13 cellular contexts compared by ENCODE assay signal in genomic region chr15:72902245-72902928, GRCh38.
DNase-seq lines count a peak whose midpoint lies in the region; ATAC-seq, FAIRE-seq and TF ChIP-seq lines count a peak whose summit lies in the region.
"Had no signal": no experiment of that assay in that cellular context is flagged by ENCODE, and none has a peak within 500 bp of the region (broad histone marks: within the 10 kb centered on the region; RNA-seq: fewer than 3 reads in every experiment).

No MANE protein-coding gene starts in this region.

- no peak overlapping the region for H2BK5ac ChIP-seq in trophoblast cell (ENCODE audit: low read depth, low read length, poor library complexity)

- intact Hi-C loops in HepG2 (cut with micrococcal nuclease; ENCODE audit: unreplicated experiment): no loop called here
- intact Hi-C loops in CD4-positive, alpha-beta T cell (cut with DNase I, micrococcal nuclease): no loop called here

- no peak overlapping the region for H2AFZ ChIP-seq in HepG2 (ENCODE audit: low read length)
- H2AFZ ChIP-seq in trophoblast cell (ENCODE audit: insufficient read depth, low read length, poor library complexity): no peak overlapping the region

- H3K27me3 Mint-ChIP-seq in neural crest cell (ENCODE audit: low read depth): peaks cover 32% of the 10 kb centered on the region
- peaks cover 62% of the 10 kb centered on the region for H3K27me3 Mint-ChIP-seq in CD4-positive, alpha-beta T cell

- no TSS peak for BruUV-seq in HepG2 (replicated peaks; lab: Mats Ljungman, UMichigan)

- H3K9me3 ChIP-seq in liver (ENCODE audit: control insufficient read depth in 4 of 4, low read length in 3 of 4) (no peaks in the 10 kb centered on the region), HepG2 (ENCODE audit: low read length) (no peaks in the 10 kb centered on the region), trophoblast cell (ENCODE audit: insufficient read depth, low read depth, low read length) (no peaks in the 10 kb centered on the region)
- no peaks in the 10 kb centered on the region for H3K9me3 ChIP-seq in CD4-positive, alpha-beta T cell (ENCODE audit: control insufficient read depth, low read length)

- H2BK120ac ChIP-seq in trophoblast cell (ENCODE audit: insufficient read depth, low read length, poor library complexity): no peak overlapping the region

- no peak overlapping the region for H2BK12ac ChIP-seq in trophoblast cell (ENCODE audit: low read length)

- peak; percentile 6 for TF ChIP-seq CTCF in liver (IDR thresholded peaks at IDR 0.05; ENCODE audit: low read depth, low read length, missing input control)
- TF ChIP-seq CTCF in HepG2 (CRISPR knock-in tag; IDR thresholded peaks at IDR 0.05): no peak
- no peak for TF ChIP-seq CTCF in fibroblast of mammary gland (conservative IDR thresholded peaks at IDR 0.05; ENCODE audit: control insufficient read depth, insufficient read depth, low read depth, low read length)
- TF ChIP-seq CTCF in neural crest cell (conservative IDR thresholded peaks at IDR 0.05): no peak
- no peak for TF ChIP-seq CTCF in CD4-positive, alpha-beta T cell (IDR thresholded peaks at IDR 0.05)

- peaks cover 8% of the 10 kb centered on the region for H3K4me1 Mint-ChIP-seq in neural crest cell
- no peaks in the 10 kb centered on the region for H3K4me1 Mint-ChIP-seq in CD4-positive, alpha-beta T cell (ENCODE audit: low read depth)
- H3K4me1 Mint-ChIP-seq: WTC11 had no signal

- peaks cover 0 to 2% (median 0%) of the 10 kb centered on the region in 4 donors for H3K27me3 ChIP-seq in liver (ENCODE audit: control insufficient read depth in 4 of 4, insufficient read depth in 4 of 4, low read length in 3 of 4)
- H3K27me3 ChIP-seq in HepG2 (ENCODE audit: control insufficient read depth in 1 of 2, insufficient read depth in 2 of 2, low read length in 2 of 2): peaks cover 0 to 32% of the 10 kb centered on the region in 2 experiments; a peak in 1 of 5 replicates
- H3K27me3 ChIP-seq in CD4-positive, alpha-beta T cell (ENCODE audit: control insufficient read depth, insufficient read depth, low read length): peaks cover 24% of the 10 kb centered on the region
- H3K27me3 ChIP-seq in trophoblast cell (ENCODE audit: insufficient read depth, low read length): no peaks in the 10 kb centered on the region

- no peak overlapping the region for H2AK5ac ChIP-seq in trophoblast cell (ENCODE audit: low read length)

- H3K18ac ChIP-seq in trophoblast cell (ENCODE audit: low read length): no peak overlapping the region

- H3K14ac ChIP-seq in trophoblast cell (ENCODE audit: low read length): no peak overlapping the region

- no peak for FAIRE-seq in HepG2 (lab: Jason Lieb, UNC)
- FAIRE-seq: GM12891 had no signal

- in situ Hi-C loops in HepG2 (cut with HindIII; ENCODE audit: extremely low pct_ligation_motif_present, low pct_unique_long_range_greater_than_20kb): no loop called here

- H3K79me1 ChIP-seq in trophoblast cell (ENCODE audit: low read length): no peaks in the 10 kb centered on the region

- POLR2A ChIA-PET in HepG2 (lab: Yijun Ruan, JAX): no interaction called here
- POLR2A ChIA-PET in CD4-positive, alpha-beta T cell (lab: Charles Lee): no interaction called here

- no peak for TF ChIP-seq EP300 in HepG2 (IDR thresholded peaks at IDR 0.05; ENCODE audit: low read depth in 2 of 2, low read length in 2 of 2)
- TF ChIP-seq EP300 in HepG2 (CRISPR knock-in tag; IDR thresholded peaks at IDR 0.05; ENCODE audit: borderline replicate concordance): no peak

- no peaks in the 10 kb centered on the region for H3K4me1 ChIP-seq in liver (ENCODE audit: control insufficient read depth in 4 of 4, insufficient read depth in 4 of 4, low read length in 3 of 4)
- H3K4me1 ChIP-seq in HepG2 (ENCODE audit: insufficient read depth, low read length): no peaks in the 10 kb centered on the region
- H3K4me1 ChIP-seq in trophoblast cell (ENCODE audit: control insufficient read depth in 1 of 2, insufficient read depth in 2 of 2, low read length in 2 of 2): no peaks in the 10 kb centered on the region

- no peak overlapping the region for H3K23ac ChIP-seq in trophoblast cell (ENCODE audit: low read length)

- no peak overlapping the region for H4K91ac ChIP-seq in trophoblast cell (ENCODE audit: low read depth, low read length)

- CTCF ChIA-PET in HepG2 (lab: Yijun Ruan, JAX; ENCODE audit: low intra/inter-chr PET ratio, low total read pairs): no interaction called here
- CTCF ChIA-PET in CD4-positive, alpha-beta T cell (lab: Charles Lee): no interaction called here

- no peak for ATAC-seq in HepG2
- ATAC-seq in CD4-positive, alpha-beta T cell (ENCODE audit: poor library complexity): no peak
- ATAC-seq: stimulated activated naive B cell treated with anti-CD40 and anti-IgM and Interleukin-4, amounts not matched to agents 10 μg/mL and 1 μg/mL and 100 μg/mL, for 72 hours; WTC11 had no signal

- H4K8ac ChIP-seq in trophoblast cell (ENCODE audit: low read depth, low read length): no peak overlapping the region

- no peak overlapping the region for H3K4me3 Mint-ChIP-seq in neural crest cell
- no peak overlapping the region for H3K4me3 Mint-ChIP-seq in CD4-positive, alpha-beta T cell
- H3K4me3 Mint-ChIP-seq: activated naive CD8-positive, alpha-beta T cell; IgD-negative memory B cell; stimulated activated naive B cell treated with anti-CD40 and anti-IgM and Interleukin-4, amounts not matched to agents 10 μg/mL and 1 μg/mL and 100 μg/mL, for 72 hours; WTC11 had no signal

- DNase-seq in HepG2 (ENCODE audit: low spot score): no peak
- peak; percentile 81 for DNase-seq in fibroblast of mammary gland (ENCODE audit: low read depth)
- DNase-seq in neural crest cell (ENCODE audit: low read depth, low spot score): no peak
- DNase-seq in stimulated activated CD4-positive, alpha-beta T cell treated with anti-CD3 and anti-CD28 coated beads, Interleukin-12 subunit alpha, Interleukin-12 subunit beta, amount 100 ng/mL, for 4 hours: no peak
- DNase-seq in CD4-positive, alpha-beta T cell: no peak
- DNase-seq in DMS153 treated with DMSO at 0.1 percent for 48 hours (lab: John Stamatoyannopoulos, UW; ENCODE audit: unreplicated experiment): no peak
- no peak for DNase-seq in trophoblast cell
- DNase-seq: stimulated activated naive B cell treated with anti-CD40 and anti-IgM and Interleukin-4, amounts not matched to agents 10 μg/mL and 1 μg/mL and 100 μg/mL, for 72 hours had no signal

- no peak for TF ChIP-seq POLR2A in HepG2 (IDR thresholded peaks at IDR 0.05; ENCODE audit: insufficient read depth in 1 of 2, low read depth in 2 of 2, low read length in 2 of 2)

- H3K9ac ChIP-seq in liver (ENCODE audit: low read depth in 1 of 2, low read length in 2 of 2): no peak overlapping the region
- no peak overlapping the region for H3K9ac ChIP-seq in HepG2 (ENCODE audit: insufficient read depth, low read depth, low read length)
- no peak overlapping the region for H3K9ac ChIP-seq in trophoblast cell (ENCODE audit: low read length)

- no peak overlapping the region for H3K4ac ChIP-seq in trophoblast cell (ENCODE audit: low read depth, low read length)

- TF ChIP-seq RAD21 in liver (IDR thresholded peaks at IDR 0.05) (no peak), HepG2 (CRISPR knock-in tag; IDR thresholded peaks at IDR 0.05) (no peak)

- no peak overlapping the region for H3K4me2 ChIP-seq in HepG2 (ENCODE audit: low read depth, low read length)
- no peak overlapping the region for H3K4me2 ChIP-seq in trophoblast cell (ENCODE audit: low read length)

- H3K79me2 ChIP-seq in HepG2 (ENCODE audit: insufficient read depth, low read length) (no peaks in the 10 kb centered on the region), trophoblast cell (ENCODE audit: control insufficient read depth, insufficient read depth, low read length, poor library complexity) (no peaks in the 10 kb centered on the region)

- no peaks in the 10 kb centered on the region for H3K36me3 ChIP-seq in liver (ENCODE audit: control insufficient read depth in 4 of 4, insufficient read depth in 3 of 4, low read depth in 1 of 4, low read length in 3 of 4)
- no peaks in the 10 kb centered on the region for H3K36me3 ChIP-seq in HepG2 (replicated peaks in 1 of 2; ENCODE audit: control insufficient read depth in 1 of 2, insufficient read depth in 2 of 2, low read length in 2 of 2)
- H3K36me3 ChIP-seq in trophoblast cell (ENCODE audit: control insufficient read depth in 1 of 2, insufficient read depth in 2 of 2, low read length in 2 of 2): no peaks in the 10 kb centered on the region

- H3K27ac Mint-ChIP-seq in neural crest cell (ENCODE audit: unreplicated experiment): peak overlapping the region; percentile 79
- H3K27ac Mint-ChIP-seq in CD4-positive, alpha-beta T cell: no peak overlapping the region
- H3K27ac Mint-ChIP-seq: activated naive CD8-positive, alpha-beta T cell; IgD-negative memory B cell; stimulated activated naive B cell treated with anti-CD40 and anti-IgM and Interleukin-4, amounts not matched to agents 10 μg/mL and 1 μg/mL and 100 μg/mL, for 72 hours; WTC11 had no signal

- H4K20me1 ChIP-seq in HepG2 (ENCODE audit: insufficient read depth, low read length): no peaks in the 10 kb centered on the region

- no peak overlapping the region for H4K12ac ChIP-seq in trophoblast cell (ENCODE audit: low read depth, low read length)

- H3K36me3 Mint-ChIP-seq in neural crest cell (ENCODE audit: low read depth): no peaks in the 10 kb centered on the region
- H3K36me3 Mint-ChIP-seq in CD4-positive, alpha-beta T cell (ENCODE audit: low read depth): no peaks in the 10 kb centered on the region
- H3K36me3 Mint-ChIP-seq: activated naive CD8-positive, alpha-beta T cell; IgD-negative memory B cell; stimulated activated naive B cell treated with anti-CD40 and anti-IgM and Interleukin-4, amounts not matched to agents 10 μg/mL and 1 μg/mL and 100 μg/mL, for 72 hours; WTC11 had no signal

- WGBS in liver: 59% methylated on average over 15 of the region's 15 CpGs
- WGBS in HepG2 (ENCODE audit: low lambda C conversion rate): 8% methylated on average over 9 of the region's 15 CpGs
- no CpG with 5 or more reads among the region's 15 CpGs for WGBS in trophoblast cell (ENCODE audit: extremely low coverage, insufficient coverage, insufficient read length)

- H3K27ac ChIP-seq in liver (ENCODE audit: low read depth in 1 of 2, low read length in 2 of 2) (no peak overlapping the region), HepG2 (ENCODE audit: extremely low read length, insufficient read depth, low read length) (no peak overlapping the region), trophoblast cell (ENCODE audit: low read depth, low read length) (no peak overlapping the region)
- H3K27ac ChIP-seq in CD4-positive, alpha-beta T cell (ENCODE audit: low read depth, low read length): no peak overlapping the region

- H3K9me3 Mint-ChIP-seq in neural crest cell: no peaks in the 10 kb centered on the region
- H3K9me3 Mint-ChIP-seq in CD4-positive, alpha-beta T cell: no peaks in the 10 kb centered on the region
- H3K9me3 Mint-ChIP-seq: IgD-negative memory B cell, WTC11 had no signal

- no peak overlapping the region for H3K4me3 ChIP-seq in liver (ENCODE audit: low read depth in 1 of 3, low read length in 3 of 3)
- no peak overlapping the region for H3K4me3 ChIP-seq in HepG2 (replicated peaks in 1 of 3; ENCODE audit: insufficient read depth in 1 of 3, low read depth in 2 of 3, low read length in 3 of 3)
- H3K4me3 ChIP-seq in fibroblast of mammary gland (ENCODE audit: control insufficient read depth, low read depth, low read length): no peak overlapping the region
- H3K4me3 ChIP-seq in trophoblast cell (ENCODE audit: low read depth, low read length): no peak overlapping the region

TF ChIP-seq in HepG2, 621 proteins besides CTCF, POLR2A, EP300 and RAD21 (continues in another document):
- TF ChIP-seq YEATS4 (CRISPR knock-in tag; IDR thresholded peaks at IDR 0.05; ENCODE audit: borderline replicate concordance): no peak
